8 cellular contexts compared by ENCODE assay signal in genomic region chr1:205750683-205751651, GRCh38. TPM values are rescaled to one million over a fixed set of nuclear protein-coding genes. Genes with fewer than 3 reads are reported as not detected.
A peak's percentile ranks its signal among the peaks of the same experiment; 100 is the strongest.
DNase-seq lines count a peak whose midpoint lies in the region; ATAC-seq and TF ChIP-seq lines count a peak whose summit lies in the region.

No MANE protein-coding gene starts in this region.

- peak overlapping the region; percentile 94 for H3K4me3 Mint-ChIP-seq in dendritic cell treated with granulocyte-macrophage colony-stimulating factor and Interleukin-4, amounts not matched to agents 40 ng/mL and 50 ng/mL, for 4 days
- H3K4me3 Mint-ChIP-seq in natural killer cell treated with Interleukin-12 subunit alpha and Interleukin-12 subunit beta and Interleukin-15 and Interleukin-18, amount 100 ng/mL, for 72 hours = peak overlapping the region; percentile 89

- ATAC-seq in natural killer cell treated with Interleukin-12 subunit alpha and Interleukin-12 subunit beta and Interleukin-15 and Interleukin-18, amount 100 ng/mL, for 72 hours = no peak
- ATAC-seq in GM18873 (IDR thresholded peaks at IDR 0.05; ENCODE audit: low FRiP score, unreplicated experiment) (no peak), GM18909 (IDR thresholded peaks at IDR 0.05; ENCODE audit: poor library complexity, unreplicated experiment) (no peak), HG02981 (IDR thresholded peaks at IDR 0.05; ENCODE audit: unreplicated experiment) (no peak)

- intact Hi-C loops in dendritic cell treated with granulocyte-macrophage colony-stimulating factor and Interleukin-4, amounts not matched to agents 40 ng/mL and 50 ng/mL, for 4 days (cut with micrococcal nuclease) = no loop called here

- H3K4me3 ChIP-seq in GM12864 (ENCODE audit: low read depth, low read length) = peak overlapping the region; percentile 45

- TF ChIP-seq CTCF in GM12864 (IDR thresholded peaks at IDR 0.05; ENCODE audit: low read depth, low read length, missing control alignments) = no peak

- no peak for DNase-seq in GM12864 (ENCODE audit: low read depth)
- peak; percentile 65 for DNase-seq in NCI-H510A treated with DMSO at 0.1 percent for 48 hours (lab: John Stamatoyannopoulos, UW)
- DNase-seq in natural killer cell treated with Interleukin-12 subunit alpha and Interleukin-12 subunit beta and Interleukin-15 and Interleukin-18, amount 100 ng/mL, for 72 hours (ENCODE audit: low spot score) = no peak
- DNase-seq in HT-29 (ENCODE audit: low spot score) = no peak

- H3K4me1 Mint-ChIP-seq in dendritic cell treated with granulocyte-macrophage colony-stimulating factor and Interleukin-4, amounts not matched to agents 40 ng/mL and 50 ng/mL, for 4 days (ENCODE audit: low read depth) = peaks cover 12% of the 10 kb centered on the region
- H3K4me1 Mint-ChIP-seq in natural killer cell treated with Interleukin-12 subunit alpha and Interleukin-12 subunit beta and Interleukin-15 and Interleukin-18, amount 100 ng/mL, for 72 hours (ENCODE audit: low read depth in 2 of 2) = peaks cover 41 to 43% of the 10 kb centered on the region in 2 donors

- peaks cover 26% of the 10 kb centered on the region for H3K36me3 Mint-ChIP-seq in dendritic cell treated with granulocyte-macrophage colony-stimulating factor and Interleukin-4, amounts not matched to agents 40 ng/mL and 50 ng/mL, for 4 days (ENCODE audit: low read depth)
- peaks cover 18% of the 10 kb centered on the region for H3K36me3 Mint-ChIP-seq in natural killer cell treated with Interleukin-12 subunit alpha and Interleukin-12 subunit beta and Interleukin-15 and Interleukin-18, amount 100 ng/mL, for 72 hours

- H3K9me3 Mint-ChIP-seq in dendritic cell treated with granulocyte-macrophage colony-stimulating factor and Interleukin-4, amounts not matched to agents 40 ng/mL and 50 ng/mL, for 4 days = no peaks in the 10 kb centered on the region
- no peaks in the 10 kb centered on the region for H3K9me3 Mint-ChIP-seq in natural killer cell treated with Interleukin-12 subunit alpha and Interleukin-12 subunit beta and Interleukin-15 and Interleukin-18, amount 100 ng/mL, for 72 hours

- peak overlapping the region; percentile 100 for H3K27ac Mint-ChIP-seq in dendritic cell treated with granulocyte-macrophage colony-stimulating factor and Interleukin-4, amounts not matched to agents 40 ng/mL and 50 ng/mL, for 4 days
- H3K27ac Mint-ChIP-seq in natural killer cell treated with Interleukin-12 subunit alpha and Interleukin-12 subunit beta and Interleukin-15 and Interleukin-18, amount 100 ng/mL, for 72 hours = peak overlapping the region; percentile 94 to 96

- H3K27me3 Mint-ChIP-seq in dendritic cell treated with granulocyte-macrophage colony-stimulating factor and Interleukin-4, amounts not matched to agents 40 ng/mL and 50 ng/mL, for 4 days = no peaks in the 10 kb centered on the region
- H3K27me3 Mint-ChIP-seq in natural killer cell treated with Interleukin-12 subunit alpha and Interleukin-12 subunit beta and Interleukin-15 and Interleukin-18, amount 100 ng/mL, for 72 hours = no peaks in the 10 kb centered on the region

RNA-seq across cellular contexts. Expression of gene NUCKS1, which starts 1.0 kb away (rescaled TPM):
- 100 to 1,000 TPM in 1 of 2 donors, 10 to 100 TPM in 1; 95.1 to 156 TPM for total RNA-seq in natural killer cell treated with Interleukin-12 subunit alpha and Interleukin-12 subunit beta and Interleukin-15 and Interleukin-18, amount 100 ng/mL, for 72 hours
- total RNA-seq in HT-29 (2014; rRNA removed; shearing (Covaris generic)) = 41.9 and 42.8 TPM in 2 replicates

RNA-seq across cellular contexts. Expression of gene RAB29, which starts 24.3 kb away (rescaled TPM):
- 100 to 1,000 TPM; 109 to 217 TPM for total RNA-seq in natural killer cell treated with Interleukin-12 subunit alpha and Interleukin-12 subunit beta and Interleukin-15 and Interleukin-18, amount 100 ng/mL, for 72 hours
- total RNA-seq in HT-29 (2014; rRNA removed; shearing (Covaris generic)) = 3.6 and 4.7 TPM in 2 replicates

Comparison
In these comparisons a context has a peak if more than half of its experiments do, and no peak if none do; other contexts are left out.
1. RNA of gene RAB29, which starts 24.3 kb away (total RNA-seq): 109 to 217 TPM in natural killer cell treated with Interleukin-12 subunit alpha and Interleukin-12 subunit beta and Interleukin-15 and Interleukin-18, amount 100 ng/mL, for 72 hours; 3.6 to 4.7 TPM in HT-29; every median in the first group is over 10 times any median in the second.